11 cellular contexts compared by ENCODE assay signal in the genomic region with DNA sequence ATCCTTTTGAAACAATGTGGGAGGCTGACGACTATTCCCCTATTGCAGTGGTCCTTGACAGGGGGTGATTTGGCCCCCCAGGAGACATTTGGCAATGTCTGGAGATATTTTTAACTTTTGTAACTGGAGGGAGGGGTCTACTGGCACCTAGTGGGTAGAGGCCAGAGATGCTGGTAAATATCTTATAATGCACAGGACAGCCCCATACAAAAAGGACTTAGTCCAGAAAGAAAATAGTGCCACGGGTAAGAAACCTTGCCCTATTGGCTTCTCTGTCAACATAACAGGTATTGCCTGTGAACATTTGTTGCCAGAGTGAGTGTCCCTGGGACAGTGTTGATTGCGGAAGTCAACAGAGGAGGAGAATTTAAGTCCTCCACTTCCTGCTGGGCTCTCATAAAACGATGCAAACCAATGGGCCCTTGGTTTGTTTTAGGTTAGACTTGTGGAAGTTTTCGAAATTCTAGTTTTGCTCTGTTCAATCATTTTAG.
DNase-seq lines count a peak whose midpoint lies in the region; ATAC-seq and TF ChIP-seq lines count a peak whose summit lies in the region.
"Had no signal": no experiment of that assay in that cellular context is flagged by ENCODE, and none has a peak within 500 bp of the region (broad histone marks: within the 10 kb centered on the region; RNA-seq: fewer than 3 reads in every experiment).

No MANE protein-coding gene starts in this region.

- H3T11ph ChIP-seq in H9 (ENCODE audit: low read length): no peak overlapping the region

- H3K56ac ChIP-seq in H9 (ENCODE audit: insufficient read length, low read depth, low read length): no peak overlapping the region

- H4K91ac ChIP-seq in H9 (ENCODE audit: insufficient read length, low read depth, low read length): no peak overlapping the region

- no peak overlapping the region for H3K23ac ChIP-seq in H9 (ENCODE audit: insufficient read length, low read depth, low read length)

- peaks cover 37% of the 10 kb centered on the region for H3K4me1 ChIP-seq in CD4-positive, alpha-beta memory T cell (ENCODE audit: insufficient read depth, low read length)
- H3K4me1 ChIP-seq in H9 (ENCODE audit: insufficient read depth, low read length) (peaks cover 10% of the 10 kb centered on the region; the same call in 1 of the 2 replicates), adipocyte (ENCODE audit: control insufficient read depth, insufficient read depth, low read length) (peaks cover 58% of the 10 kb centered on the region), psoas muscle (peaks cover 4% of the 10 kb centered on the region)

- no CpG with 5 or more reads among the region's 5 CpGs for WGBS in H9 (ENCODE audit: extremely low coverage, insufficient read length, low lambda C conversion rate)
- 78 to 83% (median 78%) methylated on average over 5 of the region's 5 CpGs for WGBS in psoas muscle, 3 donors

- no peaks in the 10 kb centered on the region for H4K20me1 ChIP-seq in H9 (ENCODE audit: control insufficient read depth, insufficient read depth, insufficient read length)

- H3K27ac ChIP-seq in CD4-positive, alpha-beta memory T cell (ENCODE audit: low read depth, low read length): no peak overlapping the region
- H3K27ac ChIP-seq in H9 (ENCODE audit: insufficient read length, low read depth, low read length): no peak overlapping the region
- no peak overlapping the region for H3K27ac ChIP-seq in substantia nigra (ENCODE audit: low read depth, low read length, poor library complexity, severe bottlenecking)
- H3K27ac ChIP-seq in psoas muscle: no peak overlapping the region

- no peak overlapping the region for H2BK12ac ChIP-seq in H9 (ENCODE audit: insufficient read length, low read depth, low read length)

- no peak overlapping the region for H4K8ac ChIP-seq in H9 (replicated peaks; ENCODE audit: insufficient read length, low read depth, low read length)

- ATAC-seq in psoas muscle: no peak

- DNase-seq in CD4-positive, alpha-beta memory T cell: no peak
- no peak for DNase-seq in H9
- DNase-seq in adipocyte (ENCODE audit: low read depth): no peak
- no peak for DNase-seq in substantia nigra (lab: John Stamatoyannopoulos, UW)
- DNase-seq in NCI-H1930 (lab: John Stamatoyannopoulos, UW): no peak
- no peak for DNase-seq in psoas muscle
- no peak for DNase-seq in GM19240 (ENCODE audit: insufficient read length, low spot score)
- DNase-seq: NCI-H2029 treated with DMSO at 0.1 percent for 48 hours had no signal

- no peak overlapping the region for H4K5ac ChIP-seq in H9 (ENCODE audit: insufficient read length, low read depth, low read length)

- intact Hi-C loops in CD4-positive, alpha-beta memory T cell (cut with micrococcal nuclease): loop anchor here (10.0 kb wide), 1 partner anchor 407 kb away; no protein-coding TSS in a partner anchor
- intact Hi-C loops in psoas muscle (cut with DNase I): no loop called here

- H2BK20ac ChIP-seq in H9 (ENCODE audit: low read depth, low read length, poor library complexity, severe bottlenecking): no peak overlapping the region

- no peak overlapping the region for H2BK5ac ChIP-seq in H9 (ENCODE audit: insufficient read length, low read length)

- no peaks in the 10 kb centered on the region for H3K79me1 ChIP-seq in H9 (ENCODE audit: insufficient read depth, low read depth, low read length, poor library complexity, severe bottlenecking)

- H3K27me3 Mint-ChIP-seq in CD4-positive, alpha-beta memory T cell: no peaks in the 10 kb centered on the region
- H3K27me3 Mint-ChIP-seq in H9 (ENCODE audit: low read depth) (no peaks in the 10 kb centered on the region), nephron (ENCODE audit: low read depth) (no peaks in the 10 kb centered on the region)

- H2AFZ ChIP-seq in H9 (ENCODE audit: low read length): no peak overlapping the region

- POLR2A ChIA-PET in CD4-positive, alpha-beta memory T cell (lab: Charles Lee; ENCODE audit: partially characterized antibody): interaction anchor here (0.6 to 2.5 kb wide), 3 partner anchors 14 to 19 kb away, joined by 3 to 35 read pairs (median 3); no protein-coding TSS in a partner anchor

- peak; percentile 50; the same call in 2 of the 3 replicates for TF ChIP-seq CTCF in H9 (conservative IDR thresholded peaks at IDR 0.05)
- no peak for TF ChIP-seq CTCF in nephron (IDR thresholded peaks at IDR 0.05; ENCODE audit: unreplicated experiment in 3 of 3)
- TF ChIP-seq CTCF in psoas muscle (IDR thresholded peaks at IDR 0.05): no peak

- no peak overlapping the region for H3K4me2 ChIP-seq in H9 (ENCODE audit: insufficient read depth, insufficient read length, low read length)

- no peaks in the 10 kb centered on the region for H3K23me2 ChIP-seq in H9 (ENCODE audit: insufficient read length, low read depth, low read length, poor library complexity, severe bottlenecking)

- H3K27ac Mint-ChIP-seq in CD4-positive, alpha-beta memory T cell: peak overlapping the region in 4 of 7 donors; percentile 6 to 68 (median 46)
- H3K27ac Mint-ChIP-seq in H9 (peak overlapping the region in 1 of 3 experiments; percentile 45; a peak in 2 of 7 replicates), nephron (peak overlapping the region in 1 of 3 experiments; percentile 96)

- no peak overlapping the region for H3K9ac ChIP-seq in H9 (ENCODE audit: extremely low read depth, insufficient read length, low read length)
- peak overlapping the region; percentile 7 for H3K9ac ChIP-seq in adipocyte (ENCODE audit: low read length)

- no peaks in the 10 kb centered on the region for H3K27me3 ChIP-seq in CD4-positive, alpha-beta memory T cell (ENCODE audit: insufficient read depth, low read length)
- H3K27me3 ChIP-seq in H9 (ENCODE audit: insufficient read depth, low read length) (no peaks in the 10 kb centered on the region), adipocyte (replicated peaks; ENCODE audit: control insufficient read depth, insufficient read depth, low read length) (no peaks in the 10 kb centered on the region), psoas muscle (ENCODE audit: insufficient read depth in 3 of 3, low read length in 2 of 3) (no peaks in the 10 kb centered on the region)
- H3K27me3 ChIP-seq: cardiac muscle cell, tibial nerve had no signal

- H2BK15ac ChIP-seq in H9 (ENCODE audit: low read depth, low read length): no peak overlapping the region

- no peak overlapping the region for H3K14ac ChIP-seq in H9 (ENCODE audit: insufficient read depth, low read length)

- H2BK120ac ChIP-seq in H9 (ENCODE audit: low read depth, low read length, poor library complexity, severe bottlenecking): no peak overlapping the region

- H3K4me3 Mint-ChIP-seq in CD4-positive, alpha-beta memory T cell: peak overlapping the region in 1 of 8 donors; percentile 18
- H3K4me3 Mint-ChIP-seq in H9 (no peak overlapping the region), nephron (peak overlapping the region; percentile 2 to 44 (median 16))

- H3K79me2 ChIP-seq in H9 (ENCODE audit: insufficient read depth, low read length): no peaks in the 10 kb centered on the region

- H3K36me3 ChIP-seq in CD4-positive, alpha-beta memory T cell (ENCODE audit: insufficient read depth, low read length): no peaks in the 10 kb centered on the region
- H3K36me3 ChIP-seq in adipocyte (ENCODE audit: control insufficient read depth, insufficient read depth, low read length, severe bottlenecking) (no peaks in the 10 kb centered on the region), psoas muscle (ENCODE audit: insufficient read depth in 1 of 2, low read depth in 1 of 2) (no peaks in the 10 kb centered on the region)
- H3K36me3 ChIP-seq: cardiac muscle cell, tibial nerve had no signal

- no peak overlapping the region for H3K4ac ChIP-seq in H9 (ENCODE audit: low read depth, low read length)

- CTCF ChIA-PET in CD4-positive, alpha-beta memory T cell (lab: Charles Lee; ENCODE audit: partially characterized antibody): interaction anchor here (1.1 to 4.8 kb wide), 3 partner anchors 17 to 186 kb away, joined by 4 to 78 read pairs (median 6); a partner anchor contains a TSS

- H3K36me3 Mint-ChIP-seq in CD4-positive, alpha-beta memory T cell: peaks cover 0 to 3% of the 10 kb centered on the region in 2 donors
- H3K36me3 Mint-ChIP-seq in H9 (ENCODE audit: insufficient read depth in 1 of 3, low read depth in 3 of 3) (no peaks in the 10 kb centered on the region), nephron (ENCODE audit: low read depth) (no peaks in the 10 kb centered on the region)

- H3K9me3 Mint-ChIP-seq in CD4-positive, alpha-beta memory T cell: peaks cover 0 to 2% (median 0%) of the 10 kb centered on the region in 8 donors
- H3K9me3 Mint-ChIP-seq in H9 (no peaks in the 10 kb centered on the region; a peak in 1 of 5 replicates), nephron (no peaks in the 10 kb centered on the region)

- peaks cover 14 to 44% (median 35%) of the 10 kb centered on the region in 4 donors for H3K4me1 Mint-ChIP-seq in CD4-positive, alpha-beta memory T cell
- peaks cover 18 to 22% of the 10 kb centered on the region in 2 experiments for H3K4me1 Mint-ChIP-seq in H9
- peaks cover 16% of the 10 kb centered on the region for H3K4me1 Mint-ChIP-seq in nephron

- H3K4me3 ChIP-seq in CD4-positive, alpha-beta memory T cell (ENCODE audit: low read length in 2 of 2): no peak overlapping the region
- H3K4me3 ChIP-seq in adipocyte (ENCODE audit: low read length) (peak overlapping the region; percentile 80), psoas muscle (no peak overlapping the region)
- H3K4me3 ChIP-seq: cardiac muscle cell, tibial nerve had no signal

- no peak overlapping the region for H3K18ac ChIP-seq in H9 (ENCODE audit: insufficient read length, low read depth, low read length)

- no peaks in the 10 kb centered on the region for H3K9me3 ChIP-seq in CD4-positive, alpha-beta memory T cell (ENCODE audit: control insufficient read depth in 1 of 2, low read length in 2 of 2)
- H3K9me3 ChIP-seq in H9 (ENCODE audit: control insufficient read depth, low read depth, low read length) (no peaks in the 10 kb centered on the region), adipocyte (ENCODE audit: control insufficient read depth, low read length) (no peaks in the 10 kb centered on the region), psoas muscle (no peaks in the 10 kb centered on the region)
- H3K9me3 ChIP-seq: tibial nerve had no signal

- no peak overlapping the region for H2AK5ac ChIP-seq in H9 (ENCODE audit: insufficient read length, low read length)

Comparison
In these comparisons a context has a peak if more than half of its experiments do, and no peak if none do; other contexts are left out.
1. H3K4me3 Mint-ChIP-seq: peak in nephron (3 of 3); none in H9 (0 of 2).